8 cellular contexts compared by ENCODE assay signal in genomic region chr11:27471067-27471587, GRCh38. TPM values are rescaled to one million over a fixed set of nuclear protein-coding genes. Genes with fewer than 3 reads are reported as not detected.
A peak's percentile ranks its signal among the peaks of the same experiment; 100 is the strongest.
DNase-seq lines count a peak whose midpoint lies in the region; ATAC-seq and TF ChIP-seq lines count a peak whose summit lies in the region.

No MANE protein-coding gene starts in this region.

- H2AK5ac ChIP-seq in trophoblast cell (ENCODE audit: low read length): peak overlapping the region; percentile 12

- H3K23ac ChIP-seq in trophoblast cell (ENCODE audit: low read length): no peak overlapping the region

- H2BK5ac ChIP-seq in trophoblast cell (ENCODE audit: low read depth, low read length, poor library complexity): peak overlapping the region; percentile 43

- H4K8ac ChIP-seq in trophoblast cell (ENCODE audit: low read depth, low read length): peak overlapping the region; percentile 7

- H2BK12ac ChIP-seq in trophoblast cell (ENCODE audit: low read length): no peak overlapping the region

- DNase-seq in NCI-H1417 (lab: John Stamatoyannopoulos, UW) (peak in 2 of 3 experiments; percentile 72 to 78), NCI-H1417 treated with DMSO at 0.1 percent for 48 hours (lab: John Stamatoyannopoulos, UW) (no peak), Panc1 (ENCODE audit: low read depth, low spot score) (no peak), esophagus squamous epithelium (lab: John Stamatoyannopoulos, UW) (no peak), trophoblast cell (peak; percentile 51 to 56), hepatic stellate cell (ENCODE audit: low spot score) (no peak)

- H3K18ac ChIP-seq in trophoblast cell (ENCODE audit: low read length): peak overlapping the region; percentile 64

- POLR2A ChIA-PET in Panc1 (lab: Charles Lee): no interaction called here

- no peak for TF ChIP-seq POLR2A in esophagus squamous epithelium (IDR thresholded peaks at IDR 0.05)

- peak overlapping the region; percentile 8 for H2AFZ ChIP-seq in trophoblast cell (ENCODE audit: insufficient read depth, low read length, poor library complexity)

- H3K79me2 ChIP-seq in trophoblast cell (ENCODE audit: control insufficient read depth, insufficient read depth, low read length, poor library complexity): peaks cover 9% of the 10 kb centered on the region

- H3K4ac ChIP-seq in trophoblast cell (ENCODE audit: low read depth, low read length): peak overlapping the region; percentile 41

- TF ChIP-seq CTCF in Panc1 (IDR thresholded peaks at IDR 0.05) (no peak), esophagus squamous epithelium (IDR thresholded peaks at IDR 0.05) (no peak)

- peak overlapping the region; percentile 55 for H3K14ac ChIP-seq in trophoblast cell (ENCODE audit: low read length)

- H3K36me3 ChIP-seq in Panc1 (ENCODE audit: control insufficient read depth, insufficient read depth, low read length): no peaks in the 10 kb centered on the region
- no peaks in the 10 kb centered on the region for H3K36me3 ChIP-seq in esophagus squamous epithelium
- H3K36me3 ChIP-seq in trophoblast cell (ENCODE audit: control insufficient read depth in 1 of 2, insufficient read depth in 2 of 2, low read length in 2 of 2): no peaks in the 10 kb centered on the region

- H3K27ac ChIP-seq in Panc1 (ENCODE audit: low read length) (peak overlapping the region; percentile 79), esophagus squamous epithelium (peak overlapping the region; percentile 81 to 93 (median 90)), trophoblast cell (ENCODE audit: low read depth, low read length) (peak overlapping the region; percentile 36)

- H2BK120ac ChIP-seq in trophoblast cell (ENCODE audit: insufficient read depth, low read length, poor library complexity): peak overlapping the region; percentile 6

- no peak overlapping the region for H4K91ac ChIP-seq in trophoblast cell (ENCODE audit: low read depth, low read length)

- no peaks in the 10 kb centered on the region for H3K27me3 ChIP-seq in Panc1 (ENCODE audit: control insufficient read depth, insufficient read depth, low read length)
- H3K27me3 ChIP-seq in esophagus squamous epithelium: peaks cover 0 to 3% (median 0%) of the 10 kb centered on the region in 4 donors
- H3K27me3 ChIP-seq in trophoblast cell (ENCODE audit: insufficient read depth, low read length): no peaks in the 10 kb centered on the region

- peak overlapping the region; percentile 94 for H3K4me2 ChIP-seq in trophoblast cell (ENCODE audit: low read length)

- no TSS peak for BruUV-seq in Panc1 (replicated peaks; lab: Mats Ljungman, UMichigan)

- H3K4me1 ChIP-seq in Panc1 (ENCODE audit: control insufficient read depth, insufficient read depth, low read length) (peaks cover 28% of the 10 kb centered on the region), esophagus squamous epithelium (peaks cover 11 to 68% (median 16%) of the 10 kb centered on the region in 3 donors), trophoblast cell (ENCODE audit: control insufficient read depth in 1 of 2, insufficient read depth in 2 of 2, low read length in 2 of 2) (peaks cover 7 to 10% of the 10 kb centered on the region in 2 experiments)

- H3K9me3 ChIP-seq in Panc1 (ENCODE audit: control insufficient read depth, insufficient read depth, low read depth, low read length) (no peaks in the 10 kb centered on the region), esophagus squamous epithelium (no peaks in the 10 kb centered on the region), trophoblast cell (ENCODE audit: insufficient read depth, low read depth, low read length) (no peaks in the 10 kb centered on the region)

- peak overlapping the region; percentile 71 for H3K9ac ChIP-seq in trophoblast cell (ENCODE audit: low read length)

- intact Hi-C loops in Panc1 (cut with micrococcal nuclease; ENCODE audit: unreplicated experiment): loop anchor here (2.0 kb wide), 1 partner anchor 70 kb away; no protein-coding TSS in a partner anchor
- intact Hi-C loops in esophagus squamous epithelium (cut with DNase I): no loop called here

- CTCF ChIA-PET in Panc1 (lab: Charles Lee): interaction anchor here (0.9 kb wide), 1 partner anchor 26 kb away, joined by 3 read pairs; no protein-coding TSS in a partner anchor

- in situ Hi-C loops in Panc1 (cut with HindIII; ENCODE audit: low pct_unique_long_range_greater_than_20kb, low sequenced_read_pairs): no loop called here

- 0 out of 2 replicates have a peak, but pooled peaks have one; percentile 2 for ATAC-seq in Panc1
- ATAC-seq in HG02571 (IDR thresholded peaks at IDR 0.05; ENCODE audit: unreplicated experiment): no peak
- ATAC-seq in GM21576 (IDR thresholded peaks at IDR 0.05; ENCODE audit: unreplicated experiment): no peak

- H3K79me1 ChIP-seq in trophoblast cell (ENCODE audit: low read length): peaks cover 7% of the 10 kb centered on the region

- WGBS in esophagus squamous epithelium, 2 donors: 14 to 35% methylated on average over 11 to 16 of the region's 17 CpGs
- WGBS in trophoblast cell (ENCODE audit: extremely low coverage, insufficient coverage, insufficient read length): no CpG with 5 or more reads among the region's 17 CpGs

- peak overlapping the region; percentile 67 to 71 for H3K4me3 ChIP-seq in Panc1 (ENCODE audit: low read depth in 2 of 2, low read length in 2 of 2)
- peak overlapping the region; percentile 68 to 97 (median 89) for H3K4me3 ChIP-seq in esophagus squamous epithelium
- H3K4me3 ChIP-seq in trophoblast cell (ENCODE audit: low read depth, low read length): peak overlapping the region; percentile 96

- no peak overlapping the region for H4K12ac ChIP-seq in trophoblast cell (ENCODE audit: low read depth, low read length)

RNA-seq across cellular contexts. Expression of gene LGR4, which starts 1.5 kb away (rescaled TPM):
- total RNA-seq in Panc1 (2021; ENCODE audit: unreplicated experiment): 61.8 TPM
- polyA plus RNA-seq in Panc1 (2012; ENCODE audit: insufficient read length): 71.4 TPM
- total RNA-seq in esophagus squamous epithelium: 10 to 100 TPM; 22.3 to 45.6 (median 35.1) TPM
- polyA plus RNA-seq in trophoblast cell (2013): 56.6 and 59.1 TPM in 2 replicates

RNA-seq across cellular contexts. Expression of gene LIN7C, which starts 35.4 kb away (rescaled TPM):
- total RNA-seq in Panc1 (2021; ENCODE audit: unreplicated experiment): 44.2 TPM
- polyA plus RNA-seq in Panc1 (2012; ENCODE audit: insufficient read length): 4.6 TPM
- 10 to 100 TPM; 30.4 to 50.3 (median 47.3) TPM for total RNA-seq in esophagus squamous epithelium
- 15.4 and 15.9 TPM in 2 replicates for polyA plus RNA-seq in trophoblast cell (2013)

Comparison
In these comparisons a context has a peak if more than half of its experiments do, and no peak if none do; other contexts are left out.
1. DNase-seq: peak in NCI-H1417 (2 of 3) and trophoblast cell (2 of 2); none in NCI-H1417 treated with DMSO at 0.1 percent for 48 hours (single experiment), Panc1 (single experiment), esophagus squamous epithelium (single experiment) and hepatic stellate cell (single experiment).
2. H3K27ac ChIP-seq: peak in every context shown above with its lines; median percentile 90 in esophagus squamous epithelium; 79 in Panc1; 36 in trophoblast cell.
3. Peak in every context shown above with its lines, with median percentiles within 50 percentile points of each other: H3K4me3 ChIP-seq.